Comparison of ENCODE assay signal across 1 cellular context in the genomic region with DNA sequence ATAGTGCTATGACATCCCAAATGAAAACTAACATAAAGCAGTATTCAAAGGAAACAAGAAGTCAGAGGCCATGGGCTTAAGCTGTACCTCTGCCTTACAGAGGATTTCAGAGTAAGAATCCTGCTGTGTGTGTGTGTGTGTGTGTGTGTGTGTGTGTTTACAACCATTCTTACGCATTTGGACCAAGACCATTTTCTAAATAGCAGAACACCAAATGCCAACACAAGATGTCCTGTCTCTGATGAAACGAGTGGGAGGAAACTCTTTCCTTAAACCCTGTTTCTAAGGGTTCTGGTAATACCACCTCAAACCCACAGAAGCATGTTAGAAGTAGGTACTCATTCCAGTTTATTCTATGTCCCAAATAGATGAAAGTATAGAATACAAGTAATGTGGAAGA.
TF ChIP-seq lines count a peak whose summit lies in the region.

No MANE protein-coding gene starts in this region.

TF ChIP-seq in IMR-90, 13 proteins besides CTCF, POLR2A, EP300 and RAD21:
- TF ChIP-seq MAFK (IDR thresholded peaks at IDR 0.05; ENCODE audit: low read depth, low read length): no peak
- no peak for TF ChIP-seq SMC3 (IDR thresholded peaks at IDR 0.05; ENCODE audit: low read depth, low read length)
- TF ChIP-seq MXI1 (IDR thresholded peaks at IDR 0.05; ENCODE audit: borderline replicate concordance, low read depth, low read length): no peak
- no peak for TF ChIP-seq RFX5 (IDR thresholded peaks at IDR 0.05; ENCODE audit: low read depth, low read length)
- TF ChIP-seq MAZ (IDR thresholded peaks at IDR 0.05; ENCODE audit: borderline replicate concordance, low read depth, low read length): no peak
- TF ChIP-seq NFE2L2 (IDR thresholded peaks at IDR 0.05; ENCODE audit: low read depth, low read length): no peak
